Comparison of ENCODE assay signal across 8 cellular contexts in genomic region chr1:27574871-27575831, GRCh38. TPM values are rescaled to one million over a fixed set of nuclear protein-coding genes. Genes with fewer than 3 reads are reported as not detected.
DNase-seq lines count a peak whose midpoint lies in the region; ATAC-seq and TF ChIP-seq lines count a peak whose summit lies in the region.

No MANE protein-coding gene starts in this region.

- peaks cover 0 to 68% (median 11%) of the 10 kb centered on the region in 4 donors for H3K4me1 ChIP-seq in Peyer's patch

- no peak for TF ChIP-seq POLR2A in Peyer's patch (IDR thresholded peaks at IDR 0.05)

- peaks cover 74% of the 10 kb centered on the region for H3K4me1 Mint-ChIP-seq in nephron progenitor cell

- no peak for ATAC-seq in GM21528 (IDR thresholded peaks at IDR 0.05; ENCODE audit: low FRiP score, unreplicated experiment)
- no peak for ATAC-seq in GM21381 (IDR thresholded peaks at IDR 0.05; ENCODE audit: unreplicated experiment)
- no peak for ATAC-seq in HG03175 (IDR thresholded peaks at IDR 0.05; ENCODE audit: unreplicated experiment)

- H3K36me3 Mint-ChIP-seq in nephron progenitor cell (ENCODE audit: low read depth) = no peaks in the 10 kb centered on the region

- DNase-seq in HCEC 1CT = peak; percentile 81
- DNase-seq in Peyer's patch = peak in 2 of 3 donors; percentile 68 to 69
- DNase-seq in fibroblast of peridontal ligament (ENCODE audit: extremely low read depth) = peak; percentile 75
- peak; percentile 81 for DNase-seq in nephron progenitor cell
- DNase-seq in NK-92 treated with Interleukin-12 subunit alpha and Interleukin-12 subunit beta, amount 100 ng/mL, for 24 hours (lab: John Stamatoyannopoulos, UW) = no peak

- H3K4me3 ChIP-seq in Peyer's patch = peak overlapping the region; percentile 37 to 57 (median 54)

- peak overlapping the region; percentile 60 to 92 (median 75) for H3K27ac ChIP-seq in Peyer's patch

- H3K36me3 ChIP-seq in Peyer's patch = no peaks in the 10 kb centered on the region

- H3K27me3 ChIP-seq in Peyer's patch = no peaks in the 10 kb centered on the region

- H3K27ac Mint-ChIP-seq in nephron progenitor cell = peak overlapping the region; percentile 99

- H3K9me3 ChIP-seq in Peyer's patch = no peaks in the 10 kb centered on the region

- no peaks in the 10 kb centered on the region for H3K9me3 Mint-ChIP-seq in nephron progenitor cell

- TF ChIP-seq CTCF in Peyer's patch (IDR thresholded peaks at IDR 0.05) (peak in 1 of 6 experiments; percentile 5), nephron progenitor cell (IDR thresholded peaks at IDR 0.05) (peak; percentile 39)

- H3K27me3 Mint-ChIP-seq in nephron progenitor cell (ENCODE audit: low read depth, poor library complexity) = no peaks in the 10 kb centered on the region

- H3K4me3 Mint-ChIP-seq in nephron progenitor cell = peak overlapping the region; percentile 68

RNA-seq across cellular contexts. Expression of gene AHDC1, which starts 28.8 kb away (rescaled TPM):
- total RNA-seq in Peyer's patch = 10 to 100 TPM in 3 of 4 donors, 1 to 10 TPM in 1; 7.0 to 21.5 (median 12.0) TPM

RNA-seq across cellular contexts. Expression of gene FGR, which starts 59.8 kb away (rescaled TPM):
- total RNA-seq in Peyer's patch = 10 to 100 TPM in 1 of 4 donors, 1 to 10 TPM in 3; 1.1 to 38.8 (median 4.7) TPM
